9 cellular contexts compared by ENCODE assay signal in genomic region chr16:12971216-12971615, GRCh38.
DNase-seq lines count a peak whose midpoint lies in the region; ATAC-seq and TF ChIP-seq lines count a peak whose summit lies in the region.
"Had no signal": no experiment of that assay in that cellular context is flagged by ENCODE, and none has a peak within 500 bp of the region (broad histone marks: within the 10 kb centered on the region; RNA-seq: fewer than 3 reads in every experiment).

No MANE protein-coding gene starts in this region.

- H3K9me3 Mint-ChIP-seq in activated naive CD4-positive, alpha-beta T cell treated with anti-CD3 and anti-CD28 coated beads, Interleukin-2, amount 50 U/mL, for 24 hours = no peaks in the 10 kb centered on the region
- no peaks in the 10 kb centered on the region for H3K9me3 Mint-ChIP-seq in activated naive CD4-positive, alpha-beta T cell treated with anti-CD3 and anti-CD28 coated beads for 36 hours
- no peaks in the 10 kb centered on the region for H3K9me3 Mint-ChIP-seq in activated CD8-positive, alpha-beta T cell treated with anti-CD3 and anti-CD28 coated beads, Interleukin-2, amount 10 ng/mL, durations not matched to agents 7 days and 5 days (ENCODE audit: insufficient read depth)

- POLR2A ChIA-PET in activated CD8-positive, alpha-beta T cell treated with anti-CD3 and anti-CD28 coated beads, Interleukin-2, amount 10 ng/mL, durations not matched to agents 7 days and 5 days (lab: Charles Lee) = no interaction called here

- no peaks in the 10 kb centered on the region for H3K9me3 ChIP-seq in thyroid gland

- intact Hi-C loops in activated naive CD4-positive, alpha-beta T cell treated with anti-CD3 and anti-CD28 coated beads for 36 hours (cut with micrococcal nuclease) = no loop called here
- intact Hi-C loops in thyroid gland (cut with DNase I) = no loop called here

- no peaks in the 10 kb centered on the region for H3K4me1 Mint-ChIP-seq in activated naive CD4-positive, alpha-beta T cell treated with anti-CD3 and anti-CD28 coated beads, Interleukin-2, amount 50 U/mL, for 24 hours
- no peaks in the 10 kb centered on the region for H3K4me1 Mint-ChIP-seq in activated naive CD4-positive, alpha-beta T cell treated with anti-CD3 and anti-CD28 coated beads for 36 hours (ENCODE audit: low read depth)
- H3K4me1 Mint-ChIP-seq in activated CD8-positive, alpha-beta T cell treated with anti-CD3 and anti-CD28 coated beads, Interleukin-2, amount 10 ng/mL, durations not matched to agents 7 days and 5 days (ENCODE audit: low read depth) = no peaks in the 10 kb centered on the region

- CTCF ChIA-PET in activated naive CD4-positive, alpha-beta T cell treated with anti-CD3 and anti-CD28 coated beads for 36 hours (lab: Charles Lee) = no interaction called here
- CTCF ChIA-PET in activated CD8-positive, alpha-beta T cell treated with anti-CD3 and anti-CD28 coated beads, Interleukin-2, amount 10 ng/mL, durations not matched to agents 7 days and 5 days (lab: Charles Lee) = no interaction called here

- H3K36me3 Mint-ChIP-seq in activated naive CD4-positive, alpha-beta T cell treated with anti-CD3 and anti-CD28 coated beads, Interleukin-2, amount 50 U/mL, for 24 hours = no peaks in the 10 kb centered on the region
- no peaks in the 10 kb centered on the region for H3K36me3 Mint-ChIP-seq in activated naive CD4-positive, alpha-beta T cell treated with anti-CD3 and anti-CD28 coated beads for 36 hours (ENCODE audit: low read depth)
- no peaks in the 10 kb centered on the region for H3K36me3 Mint-ChIP-seq in activated CD8-positive, alpha-beta T cell treated with anti-CD3 and anti-CD28 coated beads, Interleukin-2, amount 10 ng/mL, durations not matched to agents 7 days and 5 days (ENCODE audit: low read depth)

- peaks cover 2% of the 10 kb centered on the region for H3K27me3 Mint-ChIP-seq in activated naive CD4-positive, alpha-beta T cell treated with anti-CD3 and anti-CD28 coated beads, Interleukin-2, amount 50 U/mL, for 24 hours
- H3K27me3 Mint-ChIP-seq in activated naive CD4-positive, alpha-beta T cell treated with anti-CD3 and anti-CD28 coated beads for 36 hours (ENCODE audit: low read depth) = peaks cover 6% of the 10 kb centered on the region
- H3K27me3 Mint-ChIP-seq in activated CD8-positive, alpha-beta T cell treated with anti-CD3 and anti-CD28 coated beads, Interleukin-2, amount 10 ng/mL, durations not matched to agents 7 days and 5 days (ENCODE audit: low read depth) = no peaks in the 10 kb centered on the region

- no peak overlapping the region for H3K4me3 ChIP-seq in fibroblast of mammary gland (ENCODE audit: control insufficient read depth, low read depth, low read length)
- no peak overlapping the region for H3K4me3 ChIP-seq in thyroid gland (replicated peaks in 1 of 3)

- no peak overlapping the region for H3K4me3 Mint-ChIP-seq in activated naive CD4-positive, alpha-beta T cell treated with anti-CD3 and anti-CD28 coated beads, Interleukin-2, amount 50 U/mL, for 24 hours
- H3K4me3 Mint-ChIP-seq in activated naive CD4-positive, alpha-beta T cell treated with anti-CD3 and anti-CD28 coated beads for 36 hours = no peak overlapping the region
- H3K4me3 Mint-ChIP-seq in activated CD8-positive, alpha-beta T cell treated with anti-CD3 and anti-CD28 coated beads, Interleukin-2, amount 10 ng/mL, durations not matched to agents 7 days and 5 days = no peak overlapping the region

- TF ChIP-seq POLR2A in thyroid gland (IDR thresholded peaks at IDR 0.05) = no peak

- no peak for ATAC-seq in activated CD8-positive, alpha-beta T cell treated with anti-CD3 and anti-CD28 coated beads, Interleukin-2, amount 10 ng/mL, durations not matched to agents 7 days and 5 days
- no peak for ATAC-seq in HG02763 (IDR thresholded peaks at IDR 0.05; ENCODE audit: unreplicated experiment)

- no peak overlapping the region for H3K27ac ChIP-seq in thyroid gland

- WGBS in thyroid gland, 2 donors = 8 to 12% methylated on average over 2 of the region's 2 CpGs

- H3K27ac Mint-ChIP-seq in activated naive CD4-positive, alpha-beta T cell treated with anti-CD3 and anti-CD28 coated beads, Interleukin-2, amount 50 U/mL, for 24 hours = peak overlapping the region; percentile 61
- no peak overlapping the region for H3K27ac Mint-ChIP-seq in activated naive CD4-positive, alpha-beta T cell treated with anti-CD3 and anti-CD28 coated beads for 36 hours
- H3K27ac Mint-ChIP-seq in activated CD8-positive, alpha-beta T cell treated with anti-CD3 and anti-CD28 coated beads, Interleukin-2, amount 10 ng/mL, durations not matched to agents 7 days and 5 days = no peak overlapping the region

- no peaks in the 10 kb centered on the region for H3K36me3 ChIP-seq in thyroid gland

- no peaks in the 10 kb centered on the region for H3K4me1 ChIP-seq in thyroid gland

- no peak for DNase-seq in activated naive CD4-positive, alpha-beta T cell treated with anti-CD3 and anti-CD28 coated beads for 36 hours
- peak; percentile 92 for DNase-seq in NCI-H82 treated with DMSO at 0.1 percent for 48 hours (lab: John Stamatoyannopoulos, UW; ENCODE audit: unreplicated experiment)
- DNase-seq in fibroblast of mammary gland (ENCODE audit: low read depth) = peak; percentile 88
- DNase-seq in thyroid gland = peak; percentile 35 to 50
- no peak for DNase-seq in activated CD8-positive, alpha-beta T cell treated with anti-CD3 and anti-CD28 coated beads, Interleukin-2, amount 10 ng/mL, durations not matched to agents 7 days and 5 days
- DNase-seq in activated T-cell treated with anti-CD3 and anti-CD28 coated beads, Interleukin-2, amount 50 U/mL, for 1 hour = no peak
- DNase-seq: activated CD4-positive, CD25-positive, alpha-beta regulatory T cell had no signal

- no peak for TF ChIP-seq CTCF in fibroblast of mammary gland (conservative IDR thresholded peaks at IDR 0.05; ENCODE audit: control insufficient read depth, insufficient read depth, low read depth, low read length)
- no peak for TF ChIP-seq CTCF in thyroid gland (IDR thresholded peaks at IDR 0.05)

- H3K27me3 ChIP-seq in thyroid gland = no peaks in the 10 kb centered on the region

Comparison
In these comparisons a context has a peak if more than half of its experiments do, and no peak if none do; other contexts are left out.
1. DNase-seq: peak in NCI-H82 treated with DMSO at 0.1 percent for 48 hours (single experiment), fibroblast of mammary gland (single experiment) and thyroid gland (2 of 2); none in activated naive CD4-positive, alpha-beta T cell treated with anti-CD3 and anti-CD28 coated beads for 36 hours (single experiment), activated CD8-positive, alpha-beta T cell treated with anti-CD3 and anti-CD28 coated beads, Interleukin-2, amount 10 ng/mL, durations not matched to agents 7 days and 5 days (single experiment) and activated T-cell treated with anti-CD3 and anti-CD28 coated beads, Interleukin-2, amount 50 U/mL, for 1 hour (single experiment).